16 cellular contexts compared by ENCODE assay signal in the genomic region with DNA sequence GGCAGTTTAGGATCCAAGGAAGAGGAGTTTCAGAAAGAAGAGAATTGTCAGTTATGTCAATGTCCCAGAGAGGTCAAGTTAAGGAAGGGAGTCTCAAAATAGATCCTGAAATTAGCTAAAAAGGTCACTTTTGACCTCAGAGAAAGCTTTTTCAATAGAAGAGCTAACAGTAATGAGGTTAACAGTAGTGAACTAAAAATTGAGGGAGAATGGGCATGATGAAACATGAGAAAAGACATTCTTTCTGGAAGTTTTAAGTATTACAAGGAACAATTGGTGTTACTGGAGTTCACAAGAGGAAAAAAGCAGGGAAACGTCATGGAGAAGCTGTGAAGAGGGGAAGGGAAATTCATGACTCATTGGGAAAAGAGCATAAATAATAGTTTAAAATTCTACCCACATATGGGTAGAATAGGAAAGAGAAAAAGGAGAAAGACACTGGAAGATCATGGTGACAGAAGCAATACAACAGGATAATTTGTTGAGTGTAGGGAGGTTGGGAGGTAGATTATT.
"Had no signal": no experiment of that assay in that cellular context is flagged by ENCODE, and none has a peak within 500 bp of the region (broad histone marks: within the 10 kb centered on the region; RNA-seq: fewer than 3 reads in every experiment).

No MANE protein-coding gene starts in this region.

- DNase-seq: activated CD4-positive, alpha-beta memory T cell treated with anti-CD3 and anti-CD28 coated beads for 36 hours; activated CD4-positive, alpha-beta T cell treated with anti-CD3 and anti-CD28 coated beads for 36 hours; activated CD8-positive, alpha-beta memory T cell treated with anti-CD3 and anti-CD28 coated beads, Interleukin-2, amount 10 ng/mL, durations not matched to agents 7 days and 5 days; activated effector memory CD4-positive, alpha-beta T cell treated with Interleukin-2 at 50 U/mL for 16 hours; activated naive CD4-positive, alpha-beta T cell treated with anti-CD3 and anti-CD28 coated beads, Interleukin-2, amount 50 U/mL, for 16 hours; activated T-cell treated with anti-CD3 and anti-CD28 coated beads, Interleukin-2, amount 50 U/mL, for 1 hour; central memory CD4-positive, alpha-beta T cell; colonic mucosa; effector CD8-positive, alpha-beta T cell; WERI-Rb-1 had no signal

- H3K27me3 Mint-ChIP-seq: activated CD4-positive, alpha-beta T cell treated with anti-CD3 and anti-CD28 coated beads for 36 hours; activated CD8-positive, alpha-beta memory T cell treated with anti-CD3 and anti-CD28 coated beads, Interleukin-2, amount 10 ng/mL, durations not matched to agents 7 days and 5 days; progenitor cell of endocrine pancreas had no signal

- H3K9me3 Mint-ChIP-seq: nephron; stimulated activated naive CD8-positive, alpha-beta T cell treated with anti-CD3 and anti-CD28 coated beads, Interleukin-15, Interleukin-2, amounts not matched to agents 100 ng/mL and 50 ng/mL, for 24 hours; type B pancreatic cell had no signal

- H3K9me3 ChIP-seq: colonic mucosa had no signal

- H3K27me3 ChIP-seq: colonic mucosa had no signal

- H3K27ac Mint-ChIP-seq: activated CD4-positive, alpha-beta memory T cell treated with anti-CD3 and anti-CD28 coated beads for 36 hours; activated CD4-positive, alpha-beta T cell treated with anti-CD3 and anti-CD28 coated beads for 36 hours; activated CD8-positive, alpha-beta memory T cell treated with anti-CD3 and anti-CD28 coated beads, Interleukin-2, amount 10 ng/mL, durations not matched to agents 7 days and 5 days; nephron; progenitor cell of endocrine pancreas; stimulated activated naive CD8-positive, alpha-beta T cell treated with anti-CD3 and anti-CD28 coated beads, Interleukin-15, Interleukin-2, amounts not matched to agents 100 ng/mL and 50 ng/mL, for 24 hours; type B pancreatic cell had no signal

- H3K4me1 Mint-ChIP-seq: activated CD4-positive, alpha-beta T cell treated with anti-CD3 and anti-CD28 coated beads for 36 hours; activated CD8-positive, alpha-beta memory T cell treated with anti-CD3 and anti-CD28 coated beads, Interleukin-2, amount 10 ng/mL, durations not matched to agents 7 days and 5 days; nephron had no signal

- H3K36me3 ChIP-seq: colonic mucosa, WERI-Rb-1 had no signal

- H3K4me1 ChIP-seq: colonic mucosa had no signal

- H3K4me3 ChIP-seq: colonic mucosa had no signal

- ATAC-seq: activated CD4-positive, alpha-beta T cell treated with anti-CD3 and anti-CD28 coated beads for 36 hours; activated CD8-positive, alpha-beta memory T cell treated with anti-CD3 and anti-CD28 coated beads, Interleukin-2, amount 10 ng/mL, durations not matched to agents 7 days and 5 days; sciatic nerve had no signal

- H3K36me3 Mint-ChIP-seq: activated CD4-positive, alpha-beta memory T cell treated with anti-CD3 and anti-CD28 coated beads for 36 hours; activated CD8-positive, alpha-beta memory T cell treated with anti-CD3 and anti-CD28 coated beads, Interleukin-2, amount 10 ng/mL, durations not matched to agents 7 days and 5 days; type B pancreatic cell had no signal

- H3K4me3 Mint-ChIP-seq: activated CD4-positive, alpha-beta memory T cell treated with anti-CD3 and anti-CD28 coated beads for 36 hours; activated CD4-positive, alpha-beta T cell treated with anti-CD3 and anti-CD28 coated beads for 36 hours; activated CD8-positive, alpha-beta memory T cell treated with anti-CD3 and anti-CD28 coated beads, Interleukin-2, amount 10 ng/mL, durations not matched to agents 7 days and 5 days; nephron; stimulated activated naive CD8-positive, alpha-beta T cell treated with anti-CD3 and anti-CD28 coated beads, Interleukin-15, Interleukin-2, amounts not matched to agents 100 ng/mL and 50 ng/mL, for 24 hours; type B pancreatic cell had no signal

- H3K27ac ChIP-seq: colonic mucosa, epithelial cell of prostate, WERI-Rb-1 had no signal
